Comparison of ENCODE assay signal across 9 cellular contexts in the genomic region with DNA sequence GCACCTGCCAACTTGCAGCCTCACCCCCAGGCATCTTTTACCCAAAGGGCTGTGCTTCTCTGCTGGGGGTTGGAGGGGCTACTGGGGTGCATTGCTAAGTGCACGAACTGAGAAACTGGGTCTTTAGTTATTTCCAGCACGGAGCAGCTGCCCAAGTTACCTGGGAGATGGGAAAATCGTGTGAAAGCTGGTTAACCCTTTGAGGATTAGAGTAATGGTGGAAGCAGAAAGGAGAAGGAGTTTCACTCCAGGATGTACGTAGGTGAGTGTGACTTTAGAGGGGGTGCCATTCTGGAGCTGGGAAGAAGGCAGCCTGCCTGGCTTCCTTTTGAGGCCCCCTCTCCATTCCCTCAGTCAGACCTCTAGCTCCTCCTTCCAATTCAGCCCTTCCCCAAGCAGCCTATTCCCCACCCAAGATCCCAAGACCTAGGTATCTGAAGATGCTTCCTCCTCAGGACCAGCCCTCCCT. TPM values are rescaled to one million over a fixed set of nuclear protein-coding genes. Genes with fewer than 3 reads are reported as not detected.
DNase-seq lines count a peak whose midpoint lies in the region; ATAC-seq and TF ChIP-seq lines count a peak whose summit lies in the region.
"Had no signal": no experiment of that assay in that cellular context is flagged by ENCODE, and none has a peak within 500 bp of the region (broad histone marks: within the 10 kb centered on the region; RNA-seq: fewer than 3 reads in every experiment).

No MANE protein-coding gene starts in this region.

- H3K4me3 ChIP-seq in H7 (ENCODE audit: insufficient read depth, low read depth, low read length): peak overlapping the region; percentile 80

- H3K4me3 Mint-ChIP-seq in WTC11: peak overlapping the region; percentile 94
- peak overlapping the region; percentile 27 to 54 (median 45) for H3K4me3 Mint-ChIP-seq in immature natural killer cell
- H3K4me3 Mint-ChIP-seq in stimulated activated effector memory CD8-positive, alpha-beta T cell treated with anti-CD3 and anti-CD28 coated beads, Interleukin-12 subunit alpha, Interleukin-12 subunit beta, amount 100 ng/mL, for 72 hours: peak overlapping the region; percentile 63

- DNase-seq in H7: peak; percentile 71
- DNase-seq in WTC11 (ENCODE audit: low spot score): no peak
- no peak for DNase-seq in immature natural killer cell
- DNase-seq in stimulated activated effector memory CD8-positive, alpha-beta T cell treated with anti-CD3 and anti-CD28 coated beads, Interleukin-12 subunit alpha, Interleukin-12 subunit beta, amount 100 ng/mL, for 72 hours (ENCODE audit: low spot score in 2 of 2): no peak
- no peak for DNase-seq in NCI-H1105 (lab: John Stamatoyannopoulos, UW)
- no peak for DNase-seq in stimulated activated CD4-positive, alpha-beta T cell treated with anti-CD3 and anti-CD28 coated beads, Interleukin-2, amount 100 ng/mL, for 24 hours
- DNase-seq in SKM-1 treated with dmso at 0.1 percent for 144 hours (lab: John Stamatoyannopoulos, UW; ENCODE audit: unreplicated experiment): no peak
- DNase-seq in amniotic stem cell (lab: John Stamatoyannopoulos, UW): no peak
- DNase-seq: SIG-M5 had no signal

- H3K27me3 Mint-ChIP-seq in WTC11 (ENCODE audit: low read depth) (peaks cover 28% of the 10 kb centered on the region), immature natural killer cell (ENCODE audit: low read depth in 3 of 3) (peaks cover 3 to 27% (median 4%) of the 10 kb centered on the region in 3 donors)

- peaks cover 26% of the 10 kb centered on the region for H3K4me1 Mint-ChIP-seq in WTC11
- peaks cover 6 to 11% of the 10 kb centered on the region in 2 donors for H3K4me1 Mint-ChIP-seq in immature natural killer cell
- H3K4me1 Mint-ChIP-seq in stimulated activated effector memory CD8-positive, alpha-beta T cell treated with anti-CD3 and anti-CD28 coated beads, Interleukin-12 subunit alpha, Interleukin-12 subunit beta, amount 100 ng/mL, for 72 hours: peaks cover 16% of the 10 kb centered on the region

- POLR2A ChIA-PET in WTC11 (lab: Charles Lee): interaction anchor here (0.6 to 1.5 kb wide), 5 partner anchors 11 to 768 kb away, joined by 3 to 8 read pairs (median 4); no protein-coding TSS in a partner anchor

- ATAC-seq in WTC11: peak; percentile 6
- no peak for ATAC-seq in stimulated activated effector memory CD8-positive, alpha-beta T cell treated with anti-CD3 and anti-CD28 coated beads, Interleukin-12 subunit alpha, Interleukin-12 subunit beta, amount 100 ng/mL, for 72 hours

- H3K36me3 Mint-ChIP-seq in WTC11 (no peaks in the 10 kb centered on the region), immature natural killer cell (peaks cover 0 to 8% (median 0%) of the 10 kb centered on the region in 3 donors)
- no peaks in the 10 kb centered on the region for H3K36me3 Mint-ChIP-seq in stimulated activated effector memory CD8-positive, alpha-beta T cell treated with anti-CD3 and anti-CD28 coated beads, Interleukin-12 subunit alpha, Interleukin-12 subunit beta, amount 100 ng/mL, for 72 hours

- H3K36me3 ChIP-seq in H7 (replicated peaks; ENCODE audit: control insufficient read depth, insufficient read depth, low read length): no peaks in the 10 kb centered on the region

- H3K9me3 Mint-ChIP-seq in WTC11: no peaks in the 10 kb centered on the region
- no peaks in the 10 kb centered on the region for H3K9me3 Mint-ChIP-seq in immature natural killer cell
- no peaks in the 10 kb centered on the region for H3K9me3 Mint-ChIP-seq in stimulated activated effector memory CD8-positive, alpha-beta T cell treated with anti-CD3 and anti-CD28 coated beads, Interleukin-12 subunit alpha, Interleukin-12 subunit beta, amount 100 ng/mL, for 72 hours

- TF ChIP-seq CTCF in WTC11 (IDR thresholded peaks at IDR 0.05): no peak

- H3K27me3 ChIP-seq in H7 (ENCODE audit: control insufficient read depth, insufficient read depth, low read length): peaks cover 16% of the 10 kb centered on the region

- CTCF ChIA-PET in WTC11 (lab: Charles Lee): interaction anchor here (0.6 to 2.9 kb wide), 13 partner anchors 17 to 764 kb away, joined by 3 to 37 read pairs (median 5); partner anchors contain the start of genes PRKAG1 and RHEBL1

- H3K27ac Mint-ChIP-seq in WTC11 (peak overlapping the region; percentile 39; the same call in 1 of the 2 replicates), immature natural killer cell (no peak overlapping the region)
- H3K27ac Mint-ChIP-seq in stimulated activated effector memory CD8-positive, alpha-beta T cell treated with anti-CD3 and anti-CD28 coated beads, Interleukin-12 subunit alpha, Interleukin-12 subunit beta, amount 100 ng/mL, for 72 hours: no peak overlapping the region

TF ChIP-seq in WTC11, 78 proteins besides CTCF, POLR2A, EP300 and RAD21 (continues in another document):
- TF ChIP-seq FOXP4 (CRISPR knock-in tag; IDR thresholded peaks at IDR 0.05): no peak
- no peak for TF ChIP-seq GTF2I (CRISPR knock-in tag; conservative IDR thresholded peaks at IDR 0.05)
- TF ChIP-seq FOXK1 (CRISPR knock-in tag; IDR thresholded peaks at IDR 0.05): no peak
- no peak for TF ChIP-seq USF2 (CRISPR knock-in tag; IDR thresholded peaks at IDR 0.05)
- no peak for TF ChIP-seq KAT7 (CRISPR knock-in tag; IDR thresholded peaks at IDR 0.05; ENCODE audit: borderline replicate concordance)
- TF ChIP-seq RORB (CRISPR knock-in tag; IDR thresholded peaks at IDR 0.05): no peak
- TF ChIP-seq, protein P1, sequence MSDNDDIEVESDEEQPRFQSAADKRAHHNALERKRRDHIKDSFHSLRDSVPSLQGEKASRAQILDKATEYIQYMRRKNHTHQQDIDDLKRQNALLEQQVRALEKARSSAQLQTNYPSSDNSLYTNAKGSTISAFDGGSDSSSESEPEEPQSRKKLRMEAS (CRISPR knock-in tag; IDR thresholded peaks at IDR 0.05): no peak
- TF ChIP-seq, protein P2, sequence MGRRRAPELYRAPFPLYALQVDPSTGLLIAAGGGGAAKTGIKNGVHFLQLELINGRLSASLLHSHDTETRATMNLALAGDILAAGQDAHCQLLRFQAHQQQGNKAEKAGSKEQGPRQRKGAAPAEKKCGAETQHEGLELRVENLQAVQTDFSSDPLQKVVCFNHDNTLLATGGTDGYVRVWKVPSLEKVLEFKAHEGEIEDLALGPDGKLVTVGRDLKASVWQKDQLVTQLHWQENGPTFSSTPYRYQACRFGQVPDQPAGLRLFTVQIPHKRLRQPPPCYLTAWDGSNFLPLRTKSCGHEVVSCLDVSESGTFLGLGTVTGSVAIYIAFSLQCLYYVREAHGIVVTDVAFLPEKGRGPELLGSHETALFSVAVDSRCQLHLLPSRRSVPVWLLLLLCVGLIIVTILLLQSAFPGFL (CRISPR knock-in tag; IDR thresholded peaks at IDR 0.05; ENCODE audit: borderline replicate concordance): no peak
- no peak for TF ChIP-seq GRHL2 (CRISPR knock-in tag; IDR thresholded peaks at IDR 0.05; ENCODE audit: insufficient replicate concordance, severe bottlenecking)
- no peak for TF ChIP-seq GABPB1 (CRISPR knock-in tag; IDR thresholded peaks at IDR 0.05)
- no peak for TF ChIP-seq RELA (CRISPR knock-in tag; IDR thresholded peaks at IDR 0.05; ENCODE audit: borderline replicate concordance)
- TF ChIP-seq MLX (CRISPR knock-in tag; IDR thresholded peaks at IDR 0.05): no peak
- TF ChIP-seq, protein P3, sequence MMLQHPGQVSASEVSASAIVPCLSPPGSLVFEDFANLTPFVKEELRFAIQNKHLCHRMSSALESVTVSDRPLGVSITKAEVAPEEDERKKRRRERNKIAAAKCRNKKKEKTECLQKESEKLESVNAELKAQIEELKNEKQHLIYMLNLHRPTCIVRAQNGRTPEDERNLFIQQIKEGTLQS (CRISPR knock-in tag; conservative IDR thresholded peaks at IDR 0.05): no peak

RNA-seq across cellular contexts. Expression of gene ADCY6, which starts 1.0 kb away (rescaled TPM):
- total RNA-seq in H7 (2014; rRNA removed; shearing (Covaris generic)): 7.0 and 7.1 TPM in 2 replicates
- 11.9 to 12.8 TPM (median 12.2 TPM) in 3 replicates for total RNA-seq in WTC11 (2021)
- polyA plus RNA-seq in immature natural killer cell: not detected

RNA-seq across cellular contexts. Expression of gene CACNB3, which starts 28.4 kb away (rescaled TPM):
- total RNA-seq in H7 (2014; rRNA removed; shearing (Covaris generic)): 3.2 and 4.6 TPM in 2 replicates
- 15.0 to 17.3 TPM (median 17.0 TPM) in 3 replicates for total RNA-seq in WTC11 (2021)
- polyA plus RNA-seq in immature natural killer cell: 1 to 10 TPM in 2 of 3 donors, under 1 TPM in 1; 0.66 to 2.1 (median 1.4) TPM
